1 cellular context compared by ENCODE assay signal in the genomic region with DNA sequence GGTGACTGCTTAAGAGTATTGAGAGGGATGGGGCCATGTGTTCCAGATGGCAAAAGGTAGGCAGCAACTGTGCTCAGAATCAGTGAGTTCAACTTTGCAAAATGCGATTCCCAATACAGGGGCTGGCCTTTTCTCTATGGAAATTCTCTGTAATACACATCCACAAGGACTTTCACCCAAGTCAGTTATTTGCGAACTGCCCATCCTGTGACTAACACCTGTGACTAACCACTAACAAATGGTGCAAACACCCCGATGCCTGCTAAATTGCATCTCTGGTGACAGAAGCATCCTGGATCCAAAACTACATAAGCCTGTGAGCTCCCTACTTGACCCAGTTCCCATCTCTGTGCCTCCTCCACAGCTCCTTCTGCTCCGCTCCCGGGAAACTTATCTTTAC.
TF ChIP-seq lines count a peak whose summit lies in the region.

No MANE protein-coding gene starts in this region.

TF ChIP-seq in SK-N-SH treated with all-trans-retinoic acid at 6 μM for 48 hours, 23 proteins besides CTCF, POLR2A, EP300 and RAD21 (continued from another document):
- TF ChIP-seq, protein P1, sequence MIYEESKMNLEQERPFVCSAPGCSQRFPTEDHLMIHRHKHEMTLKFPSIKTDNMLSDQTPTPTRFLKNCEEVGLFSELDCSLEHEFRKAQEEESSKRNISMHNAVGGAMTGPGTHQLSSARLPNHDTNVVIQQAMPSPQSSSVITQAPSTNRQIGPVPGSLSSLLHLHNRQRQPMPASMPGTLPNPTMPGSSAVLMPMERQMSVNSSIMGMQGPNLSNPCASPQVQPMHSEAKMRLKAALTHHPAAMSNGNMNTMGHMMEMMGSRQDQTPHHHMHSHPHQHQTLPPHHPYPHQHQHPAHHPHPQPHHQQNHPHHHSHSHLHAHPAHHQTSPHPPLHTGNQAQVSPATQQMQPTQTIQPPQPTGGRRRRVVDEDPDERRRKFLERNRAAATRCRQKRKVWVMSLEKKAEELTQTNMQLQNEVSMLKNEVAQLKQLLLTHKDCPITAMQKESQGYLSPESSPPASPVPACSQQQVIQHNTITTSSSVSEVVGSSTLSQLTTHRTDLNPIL (CRISPR knock-in tag; IDR thresholded peaks at IDR 0.05; ENCODE audit: low read depth) = no peak
